10 cellular contexts compared by ENCODE assay signal in genomic region chr1:202291961-202292712, GRCh38. TPM values are rescaled to one million over a fixed set of nuclear protein-coding genes. Genes with fewer than 3 reads are reported as not detected.
DNase-seq lines count a peak whose midpoint lies in the region; ATAC-seq and TF ChIP-seq lines count a peak whose summit lies in the region.
"Had no signal": no experiment of that assay in that cellular context is flagged by ENCODE, and none has a peak within 500 bp of the region (broad histone marks: within the 10 kb centered on the region; RNA-seq: fewer than 3 reads in every experiment).

No MANE protein-coding gene starts in this region.

- DNase-seq in BE2C (peak; percentile 40), LHCN-M2 (ENCODE audit: low read depth) (peak; percentile 67), astrocyte of the hippocampus (ENCODE audit: low read depth, low spot score) (peak; percentile 90), iris pigment epithelial cell (ENCODE audit: low read depth) (peak; percentile 86), anterior cingulate cortex (lab: John Stamatoyannopoulos, UW) (no peak), islet precursor cell (no peak), mucosa of descending colon (no peak)
- DNase-seq in stimulated activated CD4-positive, alpha-beta T cell treated with anti-CD3 and anti-CD28 coated beads, Interleukin-15, amount 100 ng/mL, for 24 hours = no peak
- DNase-seq: erythroblast; naive thymus-derived CD4-positive, alpha-beta T cell had no signal

- H3K9me3 ChIP-seq in BE2C (no peaks in the 10 kb centered on the region), mucosa of descending colon (no peaks in the 10 kb centered on the region)

- TF ChIP-seq CTCF in BE2C (IDR thresholded peaks at IDR 0.05; ENCODE audit: low read depth, low read length) (no peak), mucosa of descending colon (IDR thresholded peaks at IDR 0.05) (no peak)

- H3K4me1 ChIP-seq in BE2C = peaks cover 44% of the 10 kb centered on the region
- H3K4me1 ChIP-seq in mucosa of descending colon (ENCODE audit: low read depth) = no peaks in the 10 kb centered on the region

- ATAC-seq in mucosa of descending colon = no peak
- ATAC-seq: naive thymus-derived CD4-positive, alpha-beta T cell had no signal

- H3K36me3 ChIP-seq in BE2C (no peaks in the 10 kb centered on the region), mucosa of descending colon (ENCODE audit: low read depth) (no peaks in the 10 kb centered on the region)

- H3K27me3 ChIP-seq in BE2C = no peaks in the 10 kb centered on the region

- H3K4me3 ChIP-seq in BE2C (ENCODE audit: low read depth, low read length) = no peak overlapping the region
- H3K4me3 ChIP-seq in mucosa of descending colon = no peak overlapping the region

- intact Hi-C loops in mucosa of descending colon (cut with DNase I, micrococcal nuclease) = no loop called here

RNA-seq across cellular contexts. Expression of gene UBE2T, which starts 49.6 kb away (rescaled TPM):
- 20.5 TPM for polyA plus RNA-seq in BE2C (2012; ENCODE audit: insufficient read depth, insufficient read length, low read depth)
- total RNA-seq in LHCN-M2 (2014; rRNA removed) (78.4 and 107 TPM in 2 replicates), mucosa of descending colon (10 to 100 TPM in 1 of 3 donors, 1 to 10 TPM in 2; 4.9 to 13.7 (median 6.7) TPM)
- polyA plus RNA-seq in LHCN-M2 (2012) = 44.9 TPM

RNA-seq across cellular contexts. Expression of gene PPP1R12B, which starts 56.4 kb away (rescaled TPM):
- polyA plus RNA-seq in BE2C (2012; ENCODE audit: insufficient read depth, insufficient read length, low read depth) = 3.4 TPM
- total RNA-seq in LHCN-M2 (2014; rRNA removed) = 4.7 and 9.8 TPM in 2 replicates
- 3.2 TPM for polyA plus RNA-seq in LHCN-M2 (2012)
- total RNA-seq in mucosa of descending colon = 100 to 1,000 TPM in 1 of 3 donors, 10 to 100 TPM in 2; 80.9 to 655 (median 89.0) TPM

Comparison
In these comparisons a context has a peak if more than half of its experiments do, and no peak if none do; other contexts are left out.
1. DNase-seq: peak in BE2C (single experiment), LHCN-M2 (single experiment), astrocyte of the hippocampus (single experiment) and iris pigment epithelial cell (single experiment); none in stimulated activated CD4-positive, alpha-beta T cell treated with anti-CD3 and anti-CD28 coated beads, Interleukin-15, amount 100 ng/mL, for 24 hours (single experiment), anterior cingulate cortex (0 of 58), islet precursor cell (single experiment) and mucosa of descending colon (0 of 3).